In the genomic region with DNA sequence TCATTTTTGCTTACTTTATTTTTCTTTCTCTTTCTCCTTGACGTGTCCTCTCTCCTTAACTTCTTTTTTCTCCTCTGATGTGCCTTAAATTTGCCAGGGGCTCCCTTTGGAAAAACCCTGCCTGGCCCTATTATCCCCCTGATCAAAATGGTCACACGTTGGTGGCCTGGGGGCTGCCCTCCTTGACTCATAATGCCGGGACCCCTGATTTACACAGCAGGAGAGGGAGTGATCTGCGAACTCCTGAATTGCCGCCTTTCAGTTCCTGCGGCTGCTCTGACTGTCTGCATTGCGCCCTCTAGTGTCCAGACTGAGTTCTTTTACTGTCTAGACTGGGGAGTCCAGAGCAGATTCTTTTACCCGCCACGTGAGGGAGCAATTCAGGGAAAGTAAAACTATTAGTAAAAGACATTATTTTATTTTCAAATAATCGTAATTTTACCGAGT, we compare ENCODE assay signal across 8 cellular contexts. TPM values are rescaled to one million over a fixed set of nuclear protein-coding genes. Genes with fewer than 3 reads are reported as not detected.
DNase-seq lines count a peak whose midpoint lies in the region; ATAC-seq and TF ChIP-seq lines count a peak whose summit lies in the region.

No MANE protein-coding gene starts in this region.

- H3K4me3 ChIP-seq in DND-41 (ENCODE audit: low read depth in 1 of 2, low read length in 2 of 2) (peak overlapping the region in 1 of 2 experiments; percentile 45; a peak in 2 of 4 replicates), esophagus muscularis mucosa (peak overlapping the region; percentile 35 to 49 (median 40))
- H3K4me3 ChIP-seq in Jurkat, Clone E6-1 (ENCODE audit: low read length), result peak overlapping the region; percentile 16; the same call in 1 of the 2 replicates

- peaks cover 20% of the 10 kb centered on the region for H3K4me1 ChIP-seq in DND-41 (ENCODE audit: insufficient read depth, low read length)
- peaks cover 0 to 35% (median 32%) of the 10 kb centered on the region in 4 donors for H3K4me1 ChIP-seq in esophagus muscularis mucosa

- peaks cover 17% of the 10 kb centered on the region for H3K27me3 ChIP-seq in DND-41 (ENCODE audit: insufficient read depth, low read length, poor library complexity)
- peaks cover 0 to 3% (median 0%) of the 10 kb centered on the region in 4 donors for H3K27me3 ChIP-seq in esophagus muscularis mucosa

- intact Hi-C loops in esophagus muscularis mucosa (cut with DNase I) (no loop called here), natural killer cell (cut with micrococcal nuclease) (loop anchor here (1.0 to 10.0 kb wide), 7 partner anchors 14 to 234 kb away; a partner anchor contains a TSS)

- ATAC-seq in DND-41 (ENCODE audit: insufficient read depth, low read depth) (peak; percentile 94), GM21619 (IDR thresholded peaks at IDR 0.05; ENCODE audit: unreplicated experiment) (peak; percentile 72), natural killer cell (peak; percentile 62 to 89 (median 73))

- H3K27ac ChIP-seq in DND-41 (ENCODE audit: low read length), result no peak overlapping the region
- H3K27ac ChIP-seq in esophagus muscularis mucosa (replicated peaks in 1 of 4), result no peak overlapping the region

- TF ChIP-seq POLR2A in esophagus muscularis mucosa (IDR thresholded peaks at IDR 0.05; ENCODE audit: low read depth), result no peak

- no peak for TF ChIP-seq EP300 in esophagus muscularis mucosa (IDR thresholded peaks at IDR 0.05)

- H3K27me3 Mint-ChIP-seq in natural killer cell (ENCODE audit: low read depth in 2 of 2), result no peaks in the 10 kb centered on the region
- peaks cover 5% of the 10 kb centered on the region for H3K27me3 Mint-ChIP-seq in stimulated activated naive CD8-positive, alpha-beta T cell treated with anti-CD3 and anti-CD28 coated beads, Interleukin-15, Interleukin-2, amounts not matched to agents 100 ng/mL and 50 ng/mL, for 24 hours

- peak; percentile 98 for TF ChIP-seq CTCF in DND-41 (IDR thresholded peaks at IDR 0.05; ENCODE audit: borderline replicate concordance, extremely low read depth, low read length, poor library complexity, severe bottlenecking)
- peak; percentile 83 to 94 (median 84) for TF ChIP-seq CTCF in esophagus muscularis mucosa (IDR thresholded peaks at IDR 0.05)
- peak; percentile 100 for TF ChIP-seq CTCF in natural killer cell (IDR thresholded peaks at IDR 0.05)

- H3K4me3 Mint-ChIP-seq in natural killer cell, result peak overlapping the region; percentile 99
- H3K4me3 Mint-ChIP-seq in stimulated activated naive CD8-positive, alpha-beta T cell treated with anti-CD3 and anti-CD28 coated beads, Interleukin-15, Interleukin-2, amounts not matched to agents 100 ng/mL and 50 ng/mL, for 24 hours, result peak overlapping the region; percentile 88

- no peaks in the 10 kb centered on the region for H4K20me1 ChIP-seq in DND-41 (ENCODE audit: insufficient read depth, low read length)

- H3K4me1 Mint-ChIP-seq in natural killer cell, result peaks cover 87 to 92% of the 10 kb centered on the region in 2 donors
- peaks cover 79% of the 10 kb centered on the region for H3K4me1 Mint-ChIP-seq in stimulated activated naive CD8-positive, alpha-beta T cell treated with anti-CD3 and anti-CD28 coated beads, Interleukin-15, Interleukin-2, amounts not matched to agents 100 ng/mL and 50 ng/mL, for 24 hours (ENCODE audit: low read depth)

- DNase-seq in DND-41 (peak; percentile 83), OCI-M1 (lab: John Stamatoyannopoulos, UW) (peak; percentile 87), activated T-cell treated with anti-CD3 and anti-CD28 coated beads for 48 hours (ENCODE audit: low read depth) (peak; percentile 58), esophagus muscularis mucosa (ENCODE audit: extremely low spot score) (no peak), natural killer cell (peak; percentile 65)
- peak; percentile 95 for DNase-seq in Jurkat, Clone E6-1 (ENCODE audit: low read depth, low spot score)

- no peaks in the 10 kb centered on the region for H3K9me3 ChIP-seq in DND-41 (ENCODE audit: insufficient read depth, low read length, severe bottlenecking)
- no peaks in the 10 kb centered on the region for H3K9me3 ChIP-seq in esophagus muscularis mucosa

- H3K36me3 Mint-ChIP-seq in natural killer cell, result peaks cover 6% of the 10 kb centered on the region
- peaks cover 10% of the 10 kb centered on the region for H3K36me3 Mint-ChIP-seq in stimulated activated naive CD8-positive, alpha-beta T cell treated with anti-CD3 and anti-CD28 coated beads, Interleukin-15, Interleukin-2, amounts not matched to agents 100 ng/mL and 50 ng/mL, for 24 hours (ENCODE audit: low read depth)

- no peaks in the 10 kb centered on the region for H3K9me3 Mint-ChIP-seq in natural killer cell
- no peaks in the 10 kb centered on the region for H3K9me3 Mint-ChIP-seq in stimulated activated naive CD8-positive, alpha-beta T cell treated with anti-CD3 and anti-CD28 coated beads, Interleukin-15, Interleukin-2, amounts not matched to agents 100 ng/mL and 50 ng/mL, for 24 hours

- peak overlapping the region; percentile 99 for H3K27ac Mint-ChIP-seq in natural killer cell
- H3K27ac Mint-ChIP-seq in stimulated activated naive CD8-positive, alpha-beta T cell treated with anti-CD3 and anti-CD28 coated beads, Interleukin-15, Interleukin-2, amounts not matched to agents 100 ng/mL and 50 ng/mL, for 24 hours, result peak overlapping the region; percentile 99

- peak overlapping the region; percentile 59 for H3K4me2 ChIP-seq in DND-41 (ENCODE audit: insufficient read depth, low read length)

- H3K79me2 ChIP-seq in DND-41 (ENCODE audit: insufficient read depth, low read length), result no peaks in the 10 kb centered on the region

- 9% methylated on average over 11 of the region's 11 CpGs for WGBS in esophagus muscularis mucosa

- H3K36me3 ChIP-seq in DND-41 (ENCODE audit: insufficient read depth, low read length) (no peaks in the 10 kb centered on the region), esophagus muscularis mucosa (no peaks in the 10 kb centered on the region)

- H3K9ac ChIP-seq in DND-41 (ENCODE audit: low read depth, low read length), result peak overlapping the region; percentile 41

- H2AFZ ChIP-seq in DND-41 (ENCODE audit: low read depth, low read length), result peak overlapping the region; percentile 69; the same call in 1 of the 2 replicates

RNA-seq across cellular contexts. Expression of a gene that starts 44.8 kb away (rescaled TPM):
- polyA plus RNA-seq in Jurkat, Clone E6-1 (2012; ENCODE audit: insufficient read depth, insufficient read length), result not detected
- total RNA-seq in esophagus muscularis mucosa, result 10 to 100 TPM in 1 of 4 donors, under 1 TPM in 1, not detected in 2; 0.91 to 11.9 TPM
- total RNA-seq in natural killer cell, result 1,000 to 10,000 TPM; 1,176 to 1,565 (median 1,384) TPM

Comparison
In these comparisons a context has a peak if more than half of its experiments do, and no peak if none do; other contexts are left out.
1. RNA of a gene that starts 44.8 kb away (total RNA-seq): 1,176 to 1,565 TPM in natural killer cell; 0.91 to 11.9 TPM in esophagus muscularis mucosa; every median in the first group is over 10 times any median in the second.
2. Peak in every context shown above with its lines, with median percentiles within 50 percentile points of each other: ATAC-seq and CTCF ChIP-seq.